ENCODE assay signal across 27 cellular contexts in genomic region chr2:111670776-111671175, GRCh38.
DNase-seq lines count a peak whose midpoint lies in the region; ATAC-seq, FAIRE-seq and TF ChIP-seq lines count a peak whose summit lies in the region.
"Had no signal": no experiment of that assay in that cellular context is flagged by ENCODE, and none has a peak within 500 bp of the region (broad histone marks: within the 10 kb centered on the region; RNA-seq: fewer than 3 reads in every experiment).

No MANE protein-coding gene starts in this region.

- no peaks in the 10 kb centered on the region for H3K36me3 Mint-ChIP-seq in dendritic cell treated with granulocyte-macrophage colony-stimulating factor and Interleukin-4, amounts not matched to agents 40 ng/mL and 50 ng/mL, for 4 days (ENCODE audit: low read depth)
- peaks cover 4% of the 10 kb centered on the region for H3K36me3 Mint-ChIP-seq in nephron (ENCODE audit: low read depth)
- H3K36me3 Mint-ChIP-seq: type B pancreatic cell had no signal

- no peak overlapping the region for H3K4me3 Mint-ChIP-seq in dendritic cell treated with granulocyte-macrophage colony-stimulating factor and Interleukin-4, amounts not matched to agents 40 ng/mL and 50 ng/mL, for 4 days
- H3K4me3 Mint-ChIP-seq in nephron, result peak overlapping the region in 1 of 3 experiments; percentile 58
- H3K4me3 Mint-ChIP-seq: T-helper 17 cell, type B pancreatic cell had no signal

- no peak for TF ChIP-seq CTCF in right atrium auricular region (IDR thresholded peaks at IDR 0.05)
- no peak for TF ChIP-seq CTCF in nephron (IDR thresholded peaks at IDR 0.05; ENCODE audit: unreplicated experiment in 3 of 3)
- TF ChIP-seq CTCF in kidney (IDR thresholded peaks at IDR 0.05; ENCODE audit: borderline replicate concordance, extremely low read depth, insufficient read depth), result no peak

- DNase-seq in right atrium auricular region (ENCODE audit: low spot score), result peak; percentile 43
- no peak for DNase-seq in Right ventricle myocardium inferior (ENCODE audit: missing footprints)
- no peak for DNase-seq in kidney
- DNase-seq in NCI-H1436 (lab: John Stamatoyannopoulos, UW), result no peak
- DNase-seq in superior temporal gyrus (ENCODE audit: extremely low spot score), result no peak
- DNase-seq: activated CD4-positive, alpha-beta T cell treated with anti-CD3 and anti-CD28 coated beads for 1 hour; activated naive CD4-positive, alpha-beta T cell; activated T-cell treated with anti-CD3 and anti-CD28 coated beads, Interleukin-2, amount 50 U/mL, for 48 hours; Caco-2; EL; hypothalamus; MG63; NCI-H1417 treated with DMSO at 0.1 percent for 48 hours; NCI-H510A treated with DMSO at 0.1 percent for 48 hours; stimulated activated CD8-positive, alpha-beta memory T cell treated with anti-CD3 and anti-CD28 coated beads, Interleukin-4, amount 100 ng/mL, for 48 hours; T-helper 17 cell had no signal

- H3K4me3 ChIP-seq in right atrium auricular region (no peak overlapping the region), kidney (ENCODE audit: low read length in 2 of 2) (no peak overlapping the region)
- H3K4me3 ChIP-seq: body of pancreas, gastroesophageal sphincter, MG63, mucosa of descending colon, SK-N-MC had no signal

- FAIRE-seq in kidney (lab: Jason Lieb, UNC), result no peak
- FAIRE-seq: GM12892, GM19239 had no signal

- no peaks in the 10 kb centered on the region for H3K27me3 Mint-ChIP-seq in dendritic cell treated with granulocyte-macrophage colony-stimulating factor and Interleukin-4, amounts not matched to agents 40 ng/mL and 50 ng/mL, for 4 days
- peaks cover 4% of the 10 kb centered on the region for H3K27me3 Mint-ChIP-seq in nephron (ENCODE audit: low read depth)
- H3K27me3 Mint-ChIP-seq: T-helper 17 cell, type B pancreatic cell had no signal

- intact Hi-C loops in Right ventricle myocardium inferior (cut with DNase I), result no loop called here
- intact Hi-C loops in dendritic cell treated with granulocyte-macrophage colony-stimulating factor and Interleukin-4, amounts not matched to agents 40 ng/mL and 50 ng/mL, for 4 days (cut with micrococcal nuclease), result no loop called here
- intact Hi-C loops in kidney (cut with DNase I), result no loop called here

- ATAC-seq in Right ventricle myocardium inferior (no peak), GM19452 (IDR thresholded peaks at IDR 0.05; ENCODE audit: unreplicated experiment) (no peak)
- ATAC-seq: body of pancreas, T-helper 17 cell had no signal

- H3K27ac ChIP-seq in right atrium auricular region (no peak overlapping the region), kidney (ENCODE audit: low read depth in 2 of 2, low read length in 2 of 2) (no peak overlapping the region)
- H3K27ac ChIP-seq: body of pancreas, gastroesophageal sphincter, SK-N-MC had no signal

- H3K27ac Mint-ChIP-seq in dendritic cell treated with granulocyte-macrophage colony-stimulating factor and Interleukin-4, amounts not matched to agents 40 ng/mL and 50 ng/mL, for 4 days, result peak overlapping the region; percentile 55
- H3K27ac Mint-ChIP-seq in nephron, result peak overlapping the region; percentile 10 to 69 (median 46)
- H3K27ac Mint-ChIP-seq: IgD-negative memory B cell, T-helper 17 cell, type B pancreatic cell had no signal

- no peaks in the 10 kb centered on the region for H3K36me3 ChIP-seq in right atrium auricular region
- H3K36me3 ChIP-seq in kidney (ENCODE audit: control insufficient read depth in 1 of 2, insufficient read depth in 2 of 2, low read length in 2 of 2), result no peaks in the 10 kb centered on the region
- H3K36me3 ChIP-seq: gastroesophageal sphincter, MG63 had no signal

- no peaks in the 10 kb centered on the region for H3K9me3 Mint-ChIP-seq in dendritic cell treated with granulocyte-macrophage colony-stimulating factor and Interleukin-4, amounts not matched to agents 40 ng/mL and 50 ng/mL, for 4 days
- H3K9me3 Mint-ChIP-seq in nephron, result peaks cover 15% of the 10 kb centered on the region

- H3K9ac ChIP-seq in kidney (ENCODE audit: low read length in 2 of 2), result no peak overlapping the region

- no peaks in the 10 kb centered on the region for H3K9me3 ChIP-seq in right atrium auricular region
- H3K9me3 ChIP-seq in kidney (ENCODE audit: control insufficient read depth in 1 of 2, low read length in 2 of 2), result no peaks in the 10 kb centered on the region
- H3K9me3 ChIP-seq: body of pancreas, Caco-2, gastroesophageal sphincter, MG63, mucosa of descending colon had no signal

- H3K4me1 ChIP-seq in right atrium auricular region (no peaks in the 10 kb centered on the region), kidney (ENCODE audit: control insufficient read depth in 1 of 2, insufficient read depth in 1 of 2, low read depth in 1 of 2, low read length in 2 of 2) (peaks cover 0 to 2% of the 10 kb centered on the region in 2 donors)
- H3K4me1 ChIP-seq: Caco-2 had no signal

- peaks cover 47% of the 10 kb centered on the region for H3K4me1 Mint-ChIP-seq in dendritic cell treated with granulocyte-macrophage colony-stimulating factor and Interleukin-4, amounts not matched to agents 40 ng/mL and 50 ng/mL, for 4 days (ENCODE audit: low read depth)
- peaks cover 36% of the 10 kb centered on the region for H3K4me1 Mint-ChIP-seq in nephron
- H3K4me1 Mint-ChIP-seq: IgD-negative memory B cell, T-helper 17 cell had no signal

- H3K27me3 ChIP-seq in right atrium auricular region, result no peaks in the 10 kb centered on the region
- H3K27me3 ChIP-seq: body of pancreas, gastroesophageal sphincter, MG63 had no signal
